ENCODE assay signal across 33 cellular contexts in genomic region chr5:62288118-62288517, GRCh38.
"Had no signal": no experiment of that assay in that cellular context is flagged by ENCODE, and none has a peak within 500 bp of the region (broad histone marks: within the 10 kb centered on the region; RNA-seq: fewer than 3 reads in every experiment).

No MANE protein-coding gene starts in this region.

- DNase-seq: activated CD4-positive, alpha-beta T cell treated with anti-CD3 and anti-CD28 coated beads, Interleukin-2, amount 50 U/mL, for 1 hour; activated naive CD4-positive, alpha-beta T cell; adrenal gland; aorta; body of pancreas; dorsolateral prefrontal cortex; effector memory CD4-positive, alpha-beta T cell; erythroblast; gastrocnemius medialis; glutamatergic neuron; islet precursor cell; left ventricle myocardium superior; naive B cell; nucleus accumbens; pancreas; retina; stimulated activated CD4-positive, alpha-beta T cell treated with anti-CD3 and anti-CD28 coated beads, Interleukin-12 subunit alpha, Interleukin-12 subunit beta, amount 100 ng/mL, for 4 hours; stimulated activated CD4-positive, alpha-beta T cell treated with anti-CD3 and anti-CD28 coated beads, Interleukin-4, amount 100 ng/mL, for 1 hour; T-helper 17 cell; T1000; tibial artery; upper lobe of right lung; WERI-Rb-1 had no signal

- H3K9me3 ChIP-seq: adrenal gland, body of pancreas, gastrocnemius medialis, pancreas, prostate gland, suprapubic skin, tibial artery, upper lobe of right lung had no signal

- H3K27me3 Mint-ChIP-seq: T-helper 17 cell had no signal

- H3K4me3 Mint-ChIP-seq: naive B cell, neural crest cell, T-helper 17 cell had no signal

- H3K27ac Mint-ChIP-seq: naive B cell had no signal

- H3K36me3 ChIP-seq: adrenal gland, gastrocnemius medialis, pancreas, prostate gland, suprapubic skin, tibial artery, upper lobe of right lung, WERI-Rb-1 had no signal

- H3K4me1 ChIP-seq: adrenal gland, body of pancreas, gastrocnemius medialis, pancreas, prostate gland, suprapubic skin, tibial artery, upper lobe of right lung had no signal

- H3K4me1 Mint-ChIP-seq: naive B cell, neural crest cell had no signal

- ATAC-seq: activated CD4-positive, CD25-positive, alpha-beta regulatory T cell treated with anti-CD3 and anti-CD28 coated beads, Interleukin-2, amount 50 U/mL, for 24 hours; activated naive CD4-positive, alpha-beta T cell treated with anti-CD3 and anti-CD28 coated beads, Interleukin-2, amount 50 U/mL, for 72 hours; body of pancreas; gastrocnemius medialis; left ventricle myocardium superior; pancreas; sciatic nerve; SK-N-SH treated with all-trans-retinoic acid at 6 μM for 48 hours; T-helper 17 cell; upper lobe of right lung had no signal

- H3K9me3 Mint-ChIP-seq: neural crest cell had no signal

- H3K4me3 ChIP-seq: adrenal gland, body of pancreas, coronary artery, dorsolateral prefrontal cortex, gastrocnemius medialis, hepatocyte, pancreas, prostate gland, skin epidermis, suprapubic skin, tibial artery, upper lobe of right lung had no signal
